In the genomic region with DNA sequence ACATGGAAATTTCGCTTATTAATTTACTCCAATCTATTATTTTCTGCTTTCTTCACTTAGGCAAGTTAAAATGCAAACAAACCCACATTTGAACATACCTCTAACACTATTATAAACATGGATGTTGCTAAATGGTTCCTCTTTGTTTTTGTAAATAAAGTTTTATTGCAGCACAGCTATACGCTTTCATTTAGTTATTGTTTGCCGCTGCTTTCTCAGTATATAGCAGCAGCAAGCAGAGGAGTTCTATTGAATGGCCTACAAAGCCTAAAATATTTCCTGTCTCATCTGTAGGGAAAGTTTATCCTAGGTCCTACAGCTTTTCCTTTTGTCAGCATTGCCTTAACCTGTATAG, we compare ENCODE assay signal across 26 cellular contexts. TPM values are rescaled to one million over a fixed set of nuclear protein-coding genes. Genes with fewer than 3 reads are reported as not detected.
DNase-seq lines count a peak whose midpoint lies in the region; ATAC-seq, FAIRE-seq and TF ChIP-seq lines count a peak whose summit lies in the region.
"Had no signal": no experiment of that assay in that cellular context is flagged by ENCODE, and none has a peak within 500 bp of the region (broad histone marks: within the 10 kb centered on the region; RNA-seq: fewer than 3 reads in every experiment).

No MANE protein-coding gene starts in this region.

- SMC1A ChIA-PET in GM12878 (lab: Charles Lee; ENCODE audit: uncharacterized antibody, unreplicated experiment), result interaction anchor here (1.2 to 16.8 kb wide), 4 partner anchors 13 to 81 kb away, joined by 3 to 252 read pairs (median 4); partner anchors contain the start of gene CHD2

- intact Hi-C loops in GM12878 (cut with micrococcal nuclease; ENCODE audit: unreplicated experiment), result no loop called here
- intact Hi-C loops in gastrocnemius medialis (cut with DNase I; ENCODE audit: low total_unique reads), result no loop called here
- intact Hi-C loops in spleen (cut with DNase I; ENCODE audit: low total_unique reads), result no loop called here

- H2AFZ ChIP-seq in Loucy (ENCODE audit: low read length) (no peak overlapping the region), GM12878 (ENCODE audit: control insufficient read depth, low read depth, low read length) (no peak overlapping the region)

- no peak for TF ChIP-seq CTCF in Loucy (conservative IDR thresholded peaks at IDR 0.05; ENCODE audit: low read length)
- no peak for TF ChIP-seq CTCF in GM12878 (IDR thresholded peaks at IDR 0.05 in 2 of 3, conservative IDR thresholded peaks at IDR 0.05 in 1 of 3; ENCODE audit: control insufficient read depth in 2 of 3, extremely low read depth in 1 of 3, insufficient read depth in 1 of 3, low read depth in 3 of 3, low read length in 3 of 3)
- TF ChIP-seq CTCF in gastrocnemius medialis (IDR thresholded peaks at IDR 0.05 in 4 of 5, conservative IDR thresholded peaks at IDR 0.05 in 1 of 5), result no peak
- TF ChIP-seq CTCF in spleen (IDR thresholded peaks at IDR 0.05 in 8 of 11, conservative IDR thresholded peaks at IDR 0.05 in 3 of 11), result no peak

- POLR2A ChIA-PET in GM12878 (lab: Charles Lee), result interaction anchor here (0.7 to 2.1 kb wide), 4 partner anchors 8 to 82 kb away, joined by 3 to 10 read pairs (median 8); partner anchors contain the start of gene CHD2

- peaks cover 36% of the 10 kb centered on the region for H3K36me3 Mint-ChIP-seq in activated naive CD8-positive, alpha-beta T cell
- H3K36me3 Mint-ChIP-seq in activated naive CD8-positive, alpha-beta T cell treated with anti-CD3 and anti-CD28 coated beads for 36 hours, result peaks cover 75% of the 10 kb centered on the region

- H4K20me1 ChIP-seq in Loucy (ENCODE audit: insufficient read depth, low read length, poor library complexity, severe bottlenecking) (peaks cover 95% of the 10 kb centered on the region), GM12878 (ENCODE audit: control insufficient read depth, insufficient read depth) (no peaks in the 10 kb centered on the region)

- H3K9ac ChIP-seq in Loucy (ENCODE audit: low read depth, low read length, poor library complexity, severe bottlenecking) (no peak overlapping the region), GM12878 (ENCODE audit: control insufficient read depth, insufficient read depth, low read length) (no peak overlapping the region)
- H3K9ac ChIP-seq: SK-N-SH had no signal

- ATAC-seq in GM12878 (no peak), gastrocnemius medialis (no peak), HG02981 (IDR thresholded peaks at IDR 0.05; ENCODE audit: unreplicated experiment) (no peak)
- ATAC-seq: heart right ventricle, left cardiac atrium had no signal

- in situ Hi-C loops in GM12878 (cut with MboI) (no loop called here), gastrocnemius medialis (cut with MboI; ENCODE audit: low sequenced_read_pairs in 4 of 4) (no loop called here)

- peak overlapping the region; percentile 85 for H3K27ac Mint-ChIP-seq in activated naive CD8-positive, alpha-beta T cell
- no peak overlapping the region for H3K27ac Mint-ChIP-seq in activated naive CD8-positive, alpha-beta T cell treated with anti-CD3 and anti-CD28 coated beads for 36 hours

- DNase-seq in activated naive CD8-positive, alpha-beta T cell treated with anti-CD3 and anti-CD28 coated beads for 36 hours, result no peak
- DNase-seq in GM12878 (ENCODE audit: low read depth, low spot score) (no peak), gastrocnemius medialis (no peak), spleen (no peak), NCI-H1417 treated with DMSO at 0.1 percent for 48 hours (lab: John Stamatoyannopoulos, UW) (no peak)
- DNase-seq: anterior cingulate cortex; central memory CD4-positive, alpha-beta T cell; DMS 273 treated with DMSO at 0.1 percent for 48 hours; dorsolateral prefrontal cortex; H9; heart right ventricle; left cardiac atrium; midbrain; MM.1S; NCI-H1694; NCI-H2171 treated with DMSO at 0.1 percent for 48 hours; NCI-H526 treated with DMSO at 0.1 percent for 48 hours; RPMI8226; SK-N-SH; stimulated activated CD4-positive, alpha-beta T cell treated with anti-CD3 and anti-CD28 coated beads, Interleukin-1b, Interleukin-23, amount 100 ng/mL, for 48 hours; T1000; uterus had no signal

- no peak for TF ChIP-seq EP300 in GM12878 (IDR thresholded peaks at IDR 0.05; ENCODE audit: borderline replicate concordance in 1 of 2, control insufficient read depth in 1 of 2, low read depth in 2 of 2, low read length in 2 of 2)

- peaks cover 3% of the 10 kb centered on the region; the same call in 1 of the 2 replicates for H3F3A ChIP-seq in Loucy (ENCODE audit: low read depth)

- RAD21 ChIA-PET in GM12878 (lab: Charles Lee; ENCODE audit: unreplicated experiment), result no interaction called here

- H3K4me1 ChIP-seq in Loucy (ENCODE audit: insufficient read depth, low read length, poor library complexity, severe bottlenecking), result peaks cover 64% of the 10 kb centered on the region
- peaks cover 3% of the 10 kb centered on the region; the same call in 1 of the 2 replicates for H3K4me1 ChIP-seq in GM12878 (ENCODE audit: control insufficient read depth, insufficient read depth, low read length)
- H3K4me1 ChIP-seq in gastrocnemius medialis, result peaks cover 40 to 57% of the 10 kb centered on the region in 2 donors
- H3K4me1 ChIP-seq in spleen, result peaks cover 58 to 98% (median 96%) of the 10 kb centered on the region in 6 donors

- peaks cover 90% of the 10 kb centered on the region for H3K36me3 ChIP-seq in Loucy (ENCODE audit: insufficient read depth, low read length)
- H3K36me3 ChIP-seq in GM12878 (ENCODE audit: control insufficient read depth in 2 of 2, insufficient read depth in 2 of 2, low read length in 1 of 2), result peaks cover 4 to 32% of the 10 kb centered on the region in 2 experiments; a peak in 3 of 4 replicates
- H3K36me3 ChIP-seq in gastrocnemius medialis, result peaks cover 0 to 72% of the 10 kb centered on the region in 2 donors
- peaks cover 7 to 99% (median 65%) of the 10 kb centered on the region in 6 donors for H3K36me3 ChIP-seq in spleen
- H3K36me3 ChIP-seq: uterus had no signal

- H3K9me3 Mint-ChIP-seq in activated naive CD8-positive, alpha-beta T cell (ENCODE audit: low read depth), result no peaks in the 10 kb centered on the region
- H3K9me3 Mint-ChIP-seq in activated naive CD8-positive, alpha-beta T cell treated with anti-CD3 and anti-CD28 coated beads for 36 hours, result peaks cover 3% of the 10 kb centered on the region
- H3K9me3 Mint-ChIP-seq: H9 had no signal

- CTCF ChIA-PET in GM12878 (lab: Yijun Ruan, JAX), result interaction anchor here (0.9 to 2.1 kb wide), 2 partner anchors 84 to 88 kb away, joined by 3 to 6 read pairs; no protein-coding TSS in a partner anchor

- TF ChIP-seq POLR2A in GM12878 (IDR thresholded peaks at IDR 0.05; ENCODE audit: low read depth, low read length), result no peak
- TF ChIP-seq POLR2A in gastrocnemius medialis (IDR thresholded peaks at IDR 0.05), result no peak
- no peak for TF ChIP-seq POLR2A in spleen (IDR thresholded peaks at IDR 0.05)

- H3K9me3 ChIP-seq in Loucy (ENCODE audit: insufficient read depth, low read depth, low read length), result no peaks in the 10 kb centered on the region
- H3K9me3 ChIP-seq in GM12878 (replicated peaks; ENCODE audit: control insufficient read depth, insufficient read depth, low read length), result no peaks in the 10 kb centered on the region; the same call in none of the 3 replicates
- H3K9me3 ChIP-seq in gastrocnemius medialis, result no peaks in the 10 kb centered on the region
- no peaks in the 10 kb centered on the region for H3K9me3 ChIP-seq in spleen
- H3K9me3 ChIP-seq: heart right ventricle, SK-N-SH, uterus had no signal

- H3K27me3 ChIP-seq in Loucy (ENCODE audit: insufficient read depth, low read length, poor library complexity, severe bottlenecking), result no peaks in the 10 kb centered on the region
- no peaks in the 10 kb centered on the region for H3K27me3 ChIP-seq in GM12878 (replicated peaks in 1 of 2; ENCODE audit: control insufficient read depth in 2 of 2, insufficient read depth in 2 of 2, low read length in 1 of 2)
- H3K27me3 ChIP-seq in gastrocnemius medialis, result no peaks in the 10 kb centered on the region
- no peaks in the 10 kb centered on the region for H3K27me3 ChIP-seq in spleen (replicated peaks in 1 of 7)
- H3K27me3 ChIP-seq: dorsolateral prefrontal cortex, heart right ventricle, uterus had no signal

- H3K4me3 Mint-ChIP-seq in activated naive CD8-positive, alpha-beta T cell, result peak overlapping the region; percentile 80
- no peak overlapping the region for H3K4me3 Mint-ChIP-seq in activated naive CD8-positive, alpha-beta T cell treated with anti-CD3 and anti-CD28 coated beads for 36 hours
- H3K4me3 Mint-ChIP-seq: H9 had no signal

- 97% methylated on average over 3 of the region's 3 CpGs for WGBS in GM12878 (ENCODE audit: insufficient coverage, insufficient replicate concordance, low lambda C conversion rate, missing lambda C conversion rate)
- WGBS in spleen, 5 donors, result 89 to 96% (median 93%) methylated on average over 3 of the region's 3 CpGs

- H3K27me3 Mint-ChIP-seq in activated naive CD8-positive, alpha-beta T cell, result no peaks in the 10 kb centered on the region
- no peaks in the 10 kb centered on the region for H3K27me3 Mint-ChIP-seq in activated naive CD8-positive, alpha-beta T cell treated with anti-CD3 and anti-CD28 coated beads for 36 hours
- H3K27me3 Mint-ChIP-seq: progenitor cell of endocrine pancreas had no signal

- FAIRE-seq in GM12878 (lab: Jason Lieb, UNC), result no peak

- peak overlapping the region; percentile 100 for H3K4me2 ChIP-seq in Loucy (ENCODE audit: low read depth, low read length, poor library complexity, severe bottlenecking)
- H3K4me2 ChIP-seq in GM12878 (ENCODE audit: control insufficient read depth, insufficient read depth), result no peak overlapping the region
- H3K4me2 ChIP-seq: SK-N-SH had no signal

- H3K4me1 Mint-ChIP-seq in activated naive CD8-positive, alpha-beta T cell (ENCODE audit: low read depth), result peaks cover 78% of the 10 kb centered on the region
- peaks cover 68% of the 10 kb centered on the region for H3K4me1 Mint-ChIP-seq in activated naive CD8-positive, alpha-beta T cell treated with anti-CD3 and anti-CD28 coated beads for 36 hours

- H3K9me2 ChIP-seq in Loucy (replicated peaks; ENCODE audit: low read depth, low read length), result no peaks in the 10 kb centered on the region
- H3K9me2 ChIP-seq: SK-N-SH had no signal

- H3K27ac ChIP-seq in GM12878 (ENCODE audit: control insufficient read depth, insufficient read depth) (no peak overlapping the region), gastrocnemius medialis (peak overlapping the region; percentile 51 to 65 (median 57)), spleen (peak overlapping the region in 3 of 8 donors; percentile 18 to 26 (median 25))
- H3K27ac ChIP-seq: heart right ventricle had no signal

- H3K4me3 ChIP-seq in Loucy (ENCODE audit: low read length, poor library complexity, severe bottlenecking) (peak overlapping the region; percentile 14), GM12878 (no peak overlapping the region), gastrocnemius medialis (no peak overlapping the region), spleen (no peak overlapping the region)
- H3K4me3 ChIP-seq: heart right ventricle, uterus had no signal

- BruUV-seq in GM12878 (replicated peaks; lab: Mats Ljungman, UMichigan), result no TSS peak

- no peak for TF ChIP-seq RAD21 in GM12878 (IDR thresholded peaks at IDR 0.05; ENCODE audit: insufficient read depth, low read depth, low read length)

- H3K79me2 ChIP-seq in Loucy (ENCODE audit: insufficient read depth, low read length), result peaks cover 100% of the 10 kb centered on the region
- H3K79me2 ChIP-seq in GM12878 (ENCODE audit: control insufficient read depth, insufficient read depth, low read length), result peaks cover 96% of the 10 kb centered on the region

RNA-seq across cellular contexts. Expression of gene CHD2, which starts 7.9 kb away (rescaled TPM):
- 10 to 100 TPM; 92.8 to 95.7 TPM for total RNA-seq in activated naive CD8-positive, alpha-beta T cell treated with anti-CD3 and anti-CD28 coated beads for 36 hours
- 881 and 884 TPM in 2 replicates for total RNA-seq in GM12878 (2013; cell fraction: nucleolus; rRNA removed)
- total RNA-seq in GM12878 (2014; rRNA removed) (57.4 and 74.4 TPM in 2 replicates), GM12878 (2014; rRNA removed; fragmentation: Illumina TruSeq; extraction: Trizol) (64.6 and 74.9 TPM in 2 replicates), GM12878 (2021) (77.0 and 87.4 TPM in 2 replicates), gastrocnemius medialis (10 to 100 TPM; 26.9 to 55.5 (median 33.7) TPM), spleen (100 to 1,000 TPM; 160 to 232 (median 204) TPM)
- polyA plus RNA-seq in GM12878 (2011; ENCODE audit: low read depth), result 50.2 TPM
- polyA plus RNA-seq in GM12878 (2011; rRNA removed) (94.7 and 100 TPM in 2 replicates), GM12878 (2014; fragmentation: Illumina TruSeq; extraction: Trizol) (88.0 and 102 TPM in 2 replicates), GM12878 (2014; fragmentation: Nextera tagmentation; extraction: Ambion mirVana) (10 to 100 TPM; 38.1 to 42.8 TPM), GM12878 (2014; rRNA removed) (59.8 and 69.9 TPM in 2 replicates), GM12878 (2016; fragmentation: Nextera tagmentation; extraction: Ambion mirVana) (10 to 100 TPM; 53.6 to 62.0 TPM), spleen (10 to 100 TPM; 37.3 to 44.0 (median 43.2) TPM)
- 65.9 and 93.5 TPM in 2 replicates for polyA plus RNA-seq in GM12878 (2011; cell fraction: cytosol; rRNA removed)
- 175 and 192 TPM in 2 replicates for polyA plus RNA-seq in GM12878 (2011; cell fraction: nucleus; rRNA removed)
- polyA plus RNA-seq in GM12878 (2012), result 64.4 and 66.3 TPM in 2 replicates
- polyA minus RNA-seq in GM12878 (2011; rRNA and poly(A)+ RNA removed), result 113 and 149 TPM in 2 replicates
- 40.9 and 46.5 TPM in 2 replicates for polyA minus RNA-seq in GM12878 (2011; cell fraction: cytosol; rRNA and poly(A)+ RNA removed)
- 297 and 397 TPM in 2 replicates for polyA minus RNA-seq in GM12878 (2011; cell fraction: nucleus; rRNA and poly(A)+ RNA removed)
